22 cellular contexts compared by ENCODE assay signal in the genomic region with DNA sequence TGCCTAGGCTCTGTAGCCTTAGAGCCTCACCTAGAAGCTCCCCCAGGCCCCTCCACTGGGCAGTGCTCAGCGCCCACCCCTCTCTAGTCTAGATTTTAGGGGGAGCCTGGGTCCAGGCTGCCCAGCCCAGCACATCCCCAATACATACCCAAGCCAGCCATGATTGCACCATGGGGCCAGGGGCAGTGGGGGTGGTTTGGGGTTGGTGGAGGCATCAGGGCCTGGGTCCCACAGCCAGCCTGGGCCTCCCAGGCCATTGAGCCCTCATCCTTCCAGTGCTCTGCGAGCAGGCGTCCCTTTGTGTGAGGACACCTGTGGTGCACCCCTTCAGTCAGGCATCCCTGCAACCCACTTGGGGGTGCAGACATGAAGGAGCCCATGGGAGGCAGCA.
"Had no signal": no experiment of that assay in that cellular context is flagged by ENCODE, and none has a peak within 500 bp of the region (broad histone marks: within the 10 kb centered on the region; RNA-seq: fewer than 3 reads in every experiment).

No MANE protein-coding gene starts in this region.

- H3K36me3 Mint-ChIP-seq: natural killer cell treated with Interleukin-12 subunit alpha and Interleukin-12 subunit beta and Interleukin-15 and Interleukin-18, amount 100 ng/mL, for 72 hours; neural progenitor cell; stimulated activated effector memory CD8-positive, alpha-beta T cell treated with anti-CD3 and anti-CD28 coated beads, Interleukin-12 subunit alpha, Interleukin-12 subunit beta, amount 100 ng/mL, for 72 hours had no signal

- H3K27me3 Mint-ChIP-seq: dendritic cell treated with granulocyte-macrophage colony-stimulating factor and Interleukin-4, amounts not matched to agents 40 ng/mL and 50 ng/mL, for 4 days had no signal

- H3K27ac Mint-ChIP-seq: dendritic cell treated with granulocyte-macrophage colony-stimulating factor and Interleukin-4, amounts not matched to agents 40 ng/mL and 50 ng/mL, for 4 days; effector memory CD8-positive, alpha-beta T cell; natural killer cell treated with Interleukin-12 subunit alpha and Interleukin-12 subunit beta and Interleukin-15 and Interleukin-18, amount 100 ng/mL, for 72 hours; neural progenitor cell; progenitor cell of endocrine pancreas; stimulated activated effector memory CD8-positive, alpha-beta T cell treated with anti-CD3 and anti-CD28 coated beads, Interleukin-12 subunit alpha, Interleukin-12 subunit beta, amount 100 ng/mL, for 72 hours had no signal

- ATAC-seq: effector memory CD8-positive, alpha-beta T cell; foreskin keratinocyte; left cardiac atrium; pancreas; right cardiac atrium had no signal

- H3K4me3 ChIP-seq: left ventricle myocardium inferior, lung, neural progenitor cell, pancreas, stomach, thoracic aorta, transverse colon had no signal

- H3K4me3 Mint-ChIP-seq: dendritic cell treated with granulocyte-macrophage colony-stimulating factor and Interleukin-4, amounts not matched to agents 40 ng/mL and 50 ng/mL, for 4 days; effector memory CD8-positive, alpha-beta T cell; natural killer cell treated with Interleukin-12 subunit alpha and Interleukin-12 subunit beta and Interleukin-15 and Interleukin-18, amount 100 ng/mL, for 72 hours; neural progenitor cell; stimulated activated effector memory CD8-positive, alpha-beta T cell treated with anti-CD3 and anti-CD28 coated beads, Interleukin-12 subunit alpha, Interleukin-12 subunit beta, amount 100 ng/mL, for 72 hours had no signal

- DNase-seq: effector memory CD8-positive, alpha-beta T cell; foreskin keratinocyte; kidney; left cardiac atrium; left ventricle myocardium inferior; mesenchymal stem cell; midbrain; occipital lobe; right cardiac atrium; stimulated activated CD4-positive, alpha-beta T cell treated with anti-CD3 and anti-CD28 coated beads, Interleukin-4, amount 100 ng/mL, for 1 hour; stimulated activated CD8-positive, alpha-beta memory T cell treated with anti-CD3 and anti-CD28 coated beads, Interleukin-4, amount 100 ng/mL, for 48 hours; stomach; substantia nigra; transverse colon had no signal

- H3K9me3 Mint-ChIP-seq: dendritic cell treated with granulocyte-macrophage colony-stimulating factor and Interleukin-4, amounts not matched to agents 40 ng/mL and 50 ng/mL, for 4 days; effector memory CD8-positive, alpha-beta T cell; natural killer cell treated with Interleukin-12 subunit alpha and Interleukin-12 subunit beta and Interleukin-15 and Interleukin-18, amount 100 ng/mL, for 72 hours; neural progenitor cell; stimulated activated effector memory CD8-positive, alpha-beta T cell treated with anti-CD3 and anti-CD28 coated beads, Interleukin-12 subunit alpha, Interleukin-12 subunit beta, amount 100 ng/mL, for 72 hours had no signal

- H3K4me1 Mint-ChIP-seq: stimulated activated effector memory CD8-positive, alpha-beta T cell treated with anti-CD3 and anti-CD28 coated beads, Interleukin-12 subunit alpha, Interleukin-12 subunit beta, amount 100 ng/mL, for 72 hours had no signal
